Comparison of ENCODE assay signal across 24 cellular contexts in genomic region chr13:73531014-73531413, GRCh38.
"Had no signal": no experiment of that assay in that cellular context is flagged by ENCODE, and none has a peak within 500 bp of the region (broad histone marks: within the 10 kb centered on the region; RNA-seq: fewer than 3 reads in every experiment).

No MANE protein-coding gene starts in this region.

- DNase-seq: activated B cell treated with CpG ODN at 0.5 μM for 24 hours; activated CD8-positive, alpha-beta memory T cell treated with anti-CD3 and anti-CD28 coated beads, Interleukin-2, amount 10 ng/mL, durations not matched to agents 7 days and 5 days; activated CD8-positive, alpha-beta T cell treated with anti-CD3 and anti-CD28 coated beads, Interleukin-2, amount 10 ng/mL, durations not matched to agents 7 days and 5 days; activated naive CD4-positive, alpha-beta T cell; activated T-cell treated with anti-CD3 and anti-CD28 coated beads, Interleukin-2, amount 50 U/mL, for 72 hours; anterior cingulate cortex; dorsolateral prefrontal cortex; effector memory CD4-positive, alpha-beta T cell; hypothalamus; immature natural killer cell; naive B cell; ovary; sigmoid colon; SK-N-SH; stimulated activated CD4-positive, alpha-beta T cell treated with anti-CD3 and anti-CD28 coated beads, Interleukin-15, amount 100 ng/mL, for 24 hours; stimulated activated CD4-positive, alpha-beta T cell treated with anti-CD3 and anti-CD28 coated beads, Interleukin-2, amount 100 ng/mL, for 24 hours; stimulated activated naive B cell treated with anti-CD40 and anti-IgM and Interleukin-4, amounts not matched to agents 10 μg/mL and 1 μg/mL and 100 μg/mL, for 72 hours; stomach; T-helper 2 cell; tibial artery had no signal

- H3K27me3 ChIP-seq: dorsolateral prefrontal cortex, gastroesophageal sphincter, ovary, sigmoid colon, stomach, tibial artery had no signal

- H3K4me2 ChIP-seq: SK-N-SH, smooth muscle cell had no signal

- H3K4me3 ChIP-seq: coronary artery, dorsolateral prefrontal cortex, gastroesophageal sphincter, ovary, sigmoid colon, smooth muscle cell, stomach, tibial artery had no signal

- H3K9ac ChIP-seq: SK-N-SH had no signal

- H3K27ac ChIP-seq: coronary artery, dorsolateral prefrontal cortex, gastroesophageal sphincter, ovary, sigmoid colon, stomach, tibial artery had no signal

- ATAC-seq: activated CD8-positive, alpha-beta memory T cell treated with anti-CD3 and anti-CD28 coated beads, Interleukin-2, amount 10 ng/mL, durations not matched to agents 7 days and 5 days; activated CD8-positive, alpha-beta T cell treated with anti-CD3 and anti-CD28 coated beads, Interleukin-2, amount 10 ng/mL, durations not matched to agents 7 days and 5 days; activated naive CD4-positive, alpha-beta T cell treated with anti-CD3 and anti-CD28 coated beads, Interleukin-2, amount 50 U/mL, for 72 hours; activated T-cell treated with anti-CD3 and anti-CD28 coated beads, Interleukin-2, amount 50 U/mL, for 72 hours; gastroesophageal sphincter; stimulated activated naive B cell treated with anti-CD40 and anti-IgM and Interleukin-4, amounts not matched to agents 10 μg/mL and 1 μg/mL and 100 μg/mL, for 72 hours had no signal

- H3K9me3 ChIP-seq: gastroesophageal sphincter, ovary, sigmoid colon, SK-N-SH, stomach, tibial artery had no signal

- H3K4me1 ChIP-seq: gastroesophageal sphincter, sigmoid colon, stomach, tibial artery had no signal

- H3K36me3 ChIP-seq: gastroesophageal sphincter, ovary, sigmoid colon, stomach, tibial artery had no signal
